17 cellular contexts compared by ENCODE assay signal in genomic region chr20:4081396-4081795, GRCh38.
DNase-seq lines count a peak whose midpoint lies in the region; ATAC-seq and TF ChIP-seq lines count a peak whose summit lies in the region.
"Had no signal": no experiment of that assay in that cellular context is flagged by ENCODE, and none has a peak within 500 bp of the region (broad histone marks: within the 10 kb centered on the region; RNA-seq: fewer than 3 reads in every experiment).

No MANE protein-coding gene starts in this region.

- TF ChIP-seq CTCF in MM.1S (IDR thresholded peaks at IDR 0.05; ENCODE audit: low read length) = no peak
- no peak for TF ChIP-seq CTCF in vagina (IDR thresholded peaks at IDR 0.05)

- H3K4me2 ChIP-seq in MM.1S (ENCODE audit: low read depth, low read length) (no peak overlapping the region), trophoblast cell (ENCODE audit: low read length) (no peak overlapping the region)

- CTCF ChIA-PET in activated CD4-positive, alpha-beta T cell treated with anti-CD3 and anti-CD28 coated beads, Interleukin-2, amount 10 ng/mL, durations not matched to agents 7 days and 5 days (lab: Charles Lee) = no interaction called here

- no peak overlapping the region for H3K23ac ChIP-seq in trophoblast cell (ENCODE audit: low read length)

- peaks cover 19% of the 10 kb centered on the region for H3F3A ChIP-seq in MM.1S (ENCODE audit: insufficient read depth, low read length)

- H3K36me3 ChIP-seq in MM.1S (replicated peaks; ENCODE audit: insufficient read depth, low read length) = no peaks in the 10 kb centered on the region
- peaks cover 0 to 2% of the 10 kb centered on the region in 2 experiments for H3K36me3 ChIP-seq in trophoblast cell (ENCODE audit: control insufficient read depth in 1 of 2, insufficient read depth in 2 of 2, low read length in 2 of 2)
- no peaks in the 10 kb centered on the region for H3K36me3 ChIP-seq in vagina
- H3K36me3 ChIP-seq: MG63, right lobe of liver, tibial nerve had no signal

- H4K91ac ChIP-seq in trophoblast cell (ENCODE audit: low read depth, low read length) = no peak overlapping the region

- H3K27me3 ChIP-seq in MM.1S (replicated peaks; ENCODE audit: insufficient read depth, low read length) (no peaks in the 10 kb centered on the region), trophoblast cell (ENCODE audit: insufficient read depth, low read length) (no peaks in the 10 kb centered on the region), vagina (no peaks in the 10 kb centered on the region)
- H3K27me3 ChIP-seq: MG63, right lobe of liver, tibial nerve had no signal

- H3K27ac ChIP-seq in MM.1S (ENCODE audit: low read length) (peak overlapping the region; percentile 97; the same call in 1 of the 2 replicates), trophoblast cell (ENCODE audit: low read depth, low read length) (no peak overlapping the region), vagina (no peak overlapping the region)
- H3K27ac ChIP-seq: right lobe of liver had no signal

- H3K79me1 ChIP-seq in trophoblast cell (ENCODE audit: low read length) = peaks cover 2% of the 10 kb centered on the region

- peaks cover 6% of the 10 kb centered on the region for H3K27me3 Mint-ChIP-seq in activated CD4-positive, alpha-beta T cell treated with anti-CD3 and anti-CD28 coated beads, Interleukin-2, amount 10 ng/mL, durations not matched to agents 7 days and 5 days
- H3K27me3 Mint-ChIP-seq in activated T-cell treated with anti-CD3 and anti-CD28 coated beads, Interleukin-2, amount 50 U/mL, for 4 hours (ENCODE audit: low read depth) = no peaks in the 10 kb centered on the region

- no peak overlapping the region for H3K14ac ChIP-seq in trophoblast cell (ENCODE audit: low read length)

- H4K8ac ChIP-seq in trophoblast cell (ENCODE audit: low read depth, low read length) = no peak overlapping the region

- ATAC-seq in activated T-cell treated with anti-CD3 and anti-CD28 coated beads, Interleukin-2, amount 50 U/mL, for 4 hours = no peak
- no peak for ATAC-seq in GM18517 (IDR thresholded peaks at IDR 0.05; ENCODE audit: unreplicated experiment)
- ATAC-seq: activated T-cell treated with anti-CD3 and anti-CD28 coated beads, Interleukin-2, amount 50 U/mL, for 72 hours; Panc1; right lobe of liver had no signal

- no peak overlapping the region for H3K18ac ChIP-seq in trophoblast cell (ENCODE audit: low read length)

- H2AK5ac ChIP-seq in trophoblast cell (ENCODE audit: low read length) = no peak overlapping the region

- H4K20me1 ChIP-seq in MM.1S (ENCODE audit: insufficient read depth, low read length) = no peaks in the 10 kb centered on the region

- TF ChIP-seq POLR2A in vagina (IDR thresholded peaks at IDR 0.05) = no peak

- H3K9me3 ChIP-seq in MM.1S (replicated peaks; ENCODE audit: insufficient read depth, low read length) (no peaks in the 10 kb centered on the region), trophoblast cell (ENCODE audit: insufficient read depth, low read depth, low read length) (peaks cover 2% of the 10 kb centered on the region), vagina (no peaks in the 10 kb centered on the region)
- H3K9me3 ChIP-seq: right lobe of liver, tibial nerve had no signal

- H3K9me3 Mint-ChIP-seq in activated CD4-positive, alpha-beta T cell treated with anti-CD3 and anti-CD28 coated beads, Interleukin-2, amount 10 ng/mL, durations not matched to agents 7 days and 5 days = peaks cover 8% of the 10 kb centered on the region
- peaks cover 8% of the 10 kb centered on the region for H3K9me3 Mint-ChIP-seq in activated T-cell treated with anti-CD3 and anti-CD28 coated beads, Interleukin-2, amount 50 U/mL, for 4 hours
- H3K9me3 Mint-ChIP-seq: activated T-cell treated with anti-CD3 and anti-CD28 coated beads, Interleukin-2, amount 50 U/mL, for 72 hours had no signal

- no peak overlapping the region for H3K9ac ChIP-seq in MM.1S (ENCODE audit: low read length)
- H3K9ac ChIP-seq in trophoblast cell (ENCODE audit: low read length) = no peak overlapping the region

- H2BK5ac ChIP-seq in trophoblast cell (ENCODE audit: low read depth, low read length, poor library complexity) = no peak overlapping the region

- H2BK120ac ChIP-seq in trophoblast cell (ENCODE audit: insufficient read depth, low read length, poor library complexity) = no peak overlapping the region

- H3K79me2 ChIP-seq in MM.1S (ENCODE audit: low read length) (no peaks in the 10 kb centered on the region), trophoblast cell (ENCODE audit: control insufficient read depth, insufficient read depth, low read length, poor library complexity) (peaks cover 2% of the 10 kb centered on the region)

- H3K4me3 ChIP-seq in MM.1S (ENCODE audit: low read length) (no peak overlapping the region), trophoblast cell (ENCODE audit: low read depth, low read length) (no peak overlapping the region), vagina (no peak overlapping the region)
- H3K4me3 ChIP-seq: MG63, right lobe of liver, tibial nerve had no signal

- peak overlapping the region; percentile 95 for H3K27ac Mint-ChIP-seq in activated CD4-positive, alpha-beta T cell treated with anti-CD3 and anti-CD28 coated beads, Interleukin-2, amount 10 ng/mL, durations not matched to agents 7 days and 5 days
- H3K27ac Mint-ChIP-seq: activated T-cell treated with anti-CD3 and anti-CD28 coated beads, Interleukin-2, amount 50 U/mL, for 72 hours had no signal

- H3K9me2 ChIP-seq in MM.1S (replicated peaks; ENCODE audit: insufficient read depth, low read length) = no peaks in the 10 kb centered on the region

- H3K4me1 Mint-ChIP-seq in activated CD4-positive, alpha-beta T cell treated with anti-CD3 and anti-CD28 coated beads, Interleukin-2, amount 10 ng/mL, durations not matched to agents 7 days and 5 days = peaks cover 64% of the 10 kb centered on the region
- peaks cover 48% of the 10 kb centered on the region for H3K4me1 Mint-ChIP-seq in activated T-cell treated with anti-CD3 and anti-CD28 coated beads, Interleukin-2, amount 50 U/mL, for 4 hours (ENCODE audit: low read depth)

- H4K12ac ChIP-seq in trophoblast cell (ENCODE audit: low read depth, low read length) = no peak overlapping the region

- WGBS in trophoblast cell (ENCODE audit: extremely low coverage, insufficient coverage, insufficient read length) = no CpG with 5 or more reads among the region's 3 CpGs

- intact Hi-C loops in vagina (cut with DNase I) = loop anchor here (10.0 kb wide), 1 partner anchor 197 kb away; the partner anchor contains the start of gene PANK2

- no peak overlapping the region for H3K4me3 Mint-ChIP-seq in activated CD4-positive, alpha-beta T cell treated with anti-CD3 and anti-CD28 coated beads, Interleukin-2, amount 10 ng/mL, durations not matched to agents 7 days and 5 days
- H3K4me3 Mint-ChIP-seq in activated T-cell treated with anti-CD3 and anti-CD28 coated beads, Interleukin-2, amount 50 U/mL, for 4 hours = no peak overlapping the region

- H3K36me3 Mint-ChIP-seq in activated CD4-positive, alpha-beta T cell treated with anti-CD3 and anti-CD28 coated beads, Interleukin-2, amount 10 ng/mL, durations not matched to agents 7 days and 5 days (ENCODE audit: low read depth) = peaks cover 16% of the 10 kb centered on the region
- peaks cover 3% of the 10 kb centered on the region for H3K36me3 Mint-ChIP-seq in activated T-cell treated with anti-CD3 and anti-CD28 coated beads, Interleukin-2, amount 50 U/mL, for 4 hours (ENCODE audit: insufficient read depth)

- POLR2A ChIA-PET in activated CD4-positive, alpha-beta T cell treated with anti-CD3 and anti-CD28 coated beads, Interleukin-2, amount 10 ng/mL, durations not matched to agents 7 days and 5 days (lab: Charles Lee) = no interaction called here

- no peak for DNase-seq in activated CD4-positive, alpha-beta T cell treated with anti-CD3 and anti-CD28 coated beads, Interleukin-2, amount 10 ng/mL, durations not matched to agents 7 days and 5 days
- no peak for DNase-seq in activated CD4-positive, alpha-beta T cell treated with anti-CD3 and anti-CD28 coated beads for 1 hour
- no peak for DNase-seq in MM.1S
- peak; percentile 74 for DNase-seq in amniotic epithelial cell (ENCODE audit: low read depth)
- DNase-seq in trophoblast cell = peak; percentile 45 to 94
- no peak for DNase-seq in activated T-cell treated with anti-CD3 and anti-CD28 coated beads, Interleukin-2, amount 50 U/mL, for 4 hours
- no peak for DNase-seq in vagina (ENCODE audit: extremely low spot score in 2 of 2)
- DNase-seq: ACHN; activated T-cell treated with anti-CD3 and anti-CD28 coated beads, Interleukin-2, amount 50 U/mL, for 72 hours; dermis blood vessel endothelial cell; kidney; MG63; NCI-H69; right lobe of liver had no signal

- H2AFZ ChIP-seq in MM.1S (ENCODE audit: low read length) (no peak overlapping the region), trophoblast cell (ENCODE audit: insufficient read depth, low read length, poor library complexity) (no peak overlapping the region)

- no peak overlapping the region for H3K4ac ChIP-seq in trophoblast cell (ENCODE audit: low read depth, low read length)

- H2BK12ac ChIP-seq in trophoblast cell (ENCODE audit: low read length) = no peak overlapping the region

- peaks cover 33% of the 10 kb centered on the region for H3K4me1 ChIP-seq in MM.1S (ENCODE audit: low read length)
- peaks cover 5 to 8% of the 10 kb centered on the region in 2 experiments for H3K4me1 ChIP-seq in trophoblast cell (ENCODE audit: control insufficient read depth in 1 of 2, insufficient read depth in 2 of 2, low read length in 2 of 2)
- H3K4me1 ChIP-seq in vagina = peaks cover 18% of the 10 kb centered on the region

Comparison
In these comparisons a context has a peak if more than half of its experiments do, and no peak if none do; other contexts are left out.
1. DNase-seq: peak in amniotic epithelial cell (single experiment) and trophoblast cell (2 of 2); none in activated CD4-positive, alpha-beta T cell treated with anti-CD3 and anti-CD28 coated beads, Interleukin-2, amount 10 ng/mL, durations not matched to agents 7 days and 5 days (single experiment), activated CD4-positive, alpha-beta T cell treated with anti-CD3 and anti-CD28 coated beads for 1 hour (single experiment), MM.1S (single experiment), activated T-cell treated with anti-CD3 and anti-CD28 coated beads, Interleukin-2, amount 50 U/mL, for 4 hours (single experiment) and vagina (0 of 2).